ENCODE assay signal across 9 cellular contexts in genomic region chr14:76267322-76268012, GRCh38.
A peak's percentile ranks its signal among the peaks of the same experiment; 100 is the strongest.
DNase-seq lines count a peak whose midpoint lies in the region; FAIRE-seq and TF ChIP-seq lines count a peak whose summit lies in the region.
"Had no signal": no experiment of that assay in that cellular context is flagged by ENCODE, and none has a peak within 500 bp of the region (broad histone marks: within the 10 kb centered on the region; RNA-seq: fewer than 3 reads in every experiment).

No MANE protein-coding gene starts in this region.

- H3K36me3 ChIP-seq in CD4-positive, alpha-beta memory T cell (ENCODE audit: insufficient read depth, low read length), result no peaks in the 10 kb centered on the region

- H3K27me3 Mint-ChIP-seq in CD4-positive, alpha-beta memory T cell, result peaks cover 22 to 26% of the 10 kb centered on the region in 2 donors

- no peak overlapping the region for H3K4me3 ChIP-seq in CD4-positive, alpha-beta memory T cell (ENCODE audit: low read length in 2 of 2)
- H3K4me3 ChIP-seq in choroid plexus epithelial cell (ENCODE audit: low read depth, low read length), result peak overlapping the region; percentile 58

- intact Hi-C loops in CD4-positive, alpha-beta memory T cell (cut with micrococcal nuclease), result no loop called here

- H3K9me3 ChIP-seq in CD4-positive, alpha-beta memory T cell (ENCODE audit: control insufficient read depth in 1 of 2, low read length in 2 of 2), result no peaks in the 10 kb centered on the region

- TF ChIP-seq POLR2A in H54 (IDR thresholded peaks at IDR 0.05; ENCODE audit: low read depth, low read length), result no peak

- H3K27ac Mint-ChIP-seq in CD4-positive, alpha-beta memory T cell, result peak overlapping the region in 1 of 7 donors; percentile 50

- no peak for DNase-seq in CD4-positive, alpha-beta memory T cell
- DNase-seq in HuH-7 (ENCODE audit: low spot score) (peak; percentile 70), choroid plexus epithelial cell (ENCODE audit: low read depth) (peak; percentile 65), left kidney (ENCODE audit: low read depth, low spot score) (peak; percentile 82), GF-D8 (lab: John Stamatoyannopoulos, UW) (no peak), H54 (ENCODE audit: insufficient read length, low spot score) (no peak), NOMO-1 treated with DMSO at 0.1 percent for 48 hours (lab: John Stamatoyannopoulos, UW; ENCODE audit: unreplicated experiment) (no peak)
- peak; percentile 34 for DNase-seq in stimulated activated CD8-positive, alpha-beta memory T cell treated with anti-CD3 and anti-CD28 coated beads, Interleukin-4, amount 100 ng/mL, for 48 hours

- H3K9me3 Mint-ChIP-seq in CD4-positive, alpha-beta memory T cell, result peaks cover 0 to 5% (median 0%) of the 10 kb centered on the region in 8 donors

- peaks cover 0 to 9% (median 1%) of the 10 kb centered on the region in 4 donors for H3K4me1 Mint-ChIP-seq in CD4-positive, alpha-beta memory T cell

- no peaks in the 10 kb centered on the region for H3K27me3 ChIP-seq in CD4-positive, alpha-beta memory T cell (ENCODE audit: insufficient read depth, low read length)

- POLR2A ChIA-PET in CD4-positive, alpha-beta memory T cell (lab: Charles Lee; ENCODE audit: partially characterized antibody), result no interaction called here

- peaks cover 0 to 14% of the 10 kb centered on the region in 2 donors for H3K36me3 Mint-ChIP-seq in CD4-positive, alpha-beta memory T cell

- no peak for FAIRE-seq in H54 (lab: Jason Lieb, UNC)

- H3K27ac ChIP-seq in CD4-positive, alpha-beta memory T cell (ENCODE audit: low read depth, low read length), result no peak overlapping the region
- H3K27ac ChIP-seq: HL-60 had no signal

- H3K4me3 Mint-ChIP-seq in CD4-positive, alpha-beta memory T cell, result peak overlapping the region in 6 of 8 donors; percentile 10 to 60 (median 36)

- peak; percentile 57 for TF ChIP-seq CTCF in choroid plexus epithelial cell (conservative IDR thresholded peaks at IDR 0.05; ENCODE audit: low read depth, low read length)

- peaks cover 8% of the 10 kb centered on the region for H3K4me1 ChIP-seq in CD4-positive, alpha-beta memory T cell (ENCODE audit: insufficient read depth, low read length)

- CTCF ChIA-PET in CD4-positive, alpha-beta memory T cell (lab: Charles Lee; ENCODE audit: partially characterized antibody), result interaction anchor here (1.4 kb wide), 1 partner anchor 10 kb away, joined by 3 read pairs; no protein-coding TSS in a partner anchor

Comparison
In these comparisons a context has a peak if more than half of its experiments do, and no peak if none do; other contexts are left out.
1. DNase-seq: peak in HuH-7 (single experiment), choroid plexus epithelial cell (single experiment), left kidney (single experiment) and stimulated activated CD8-positive, alpha-beta memory T cell treated with anti-CD3 and anti-CD28 coated beads, Interleukin-4, amount 100 ng/mL, for 48 hours (single experiment); none in CD4-positive, alpha-beta memory T cell (0 of 5), GF-D8 (single experiment), H54 (single experiment) and NOMO-1 treated with DMSO at 0.1 percent for 48 hours (single experiment).